In the genomic region with DNA sequence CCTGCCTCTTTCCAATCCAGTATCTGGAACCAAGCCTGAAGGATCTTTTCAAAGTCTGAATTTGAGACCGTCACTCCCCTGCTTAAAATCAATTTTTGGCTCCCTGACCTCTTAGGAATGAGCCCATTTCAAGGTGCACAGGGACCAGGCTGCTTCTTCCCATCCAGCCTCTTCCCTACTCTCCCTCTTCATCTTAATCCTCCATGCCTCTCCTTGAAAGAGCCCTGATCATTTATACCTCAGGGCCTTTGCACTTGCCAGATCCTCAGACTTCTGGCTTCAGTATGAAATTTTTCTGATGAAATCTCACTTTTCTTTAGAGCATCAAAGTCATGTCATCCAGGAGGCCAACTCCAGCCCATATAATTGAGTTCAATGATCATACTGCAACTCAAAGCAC, we compare ENCODE assay signal across 28 cellular contexts.
"Had no signal": no experiment of that assay in that cellular context is flagged by ENCODE, and none has a peak within 500 bp of the region (broad histone marks: within the 10 kb centered on the region; RNA-seq: fewer than 3 reads in every experiment).

No MANE protein-coding gene starts in this region.

- H3K36me3 ChIP-seq: stomach, suprapubic skin, thoracic aorta, thyroid gland, tibial artery, tibial nerve, transverse colon, upper lobe of left lung, upper lobe of right lung, uterus, vagina had no signal

- DNase-seq: stimulated activated CD4-positive, alpha-beta T cell treated with anti-CD3 and anti-CD28 coated beads, Interleukin-2, amount 100 ng/mL, for 48 hours; stimulated activated CD4-positive, alpha-beta T cell treated with anti-CD3 and anti-CD28 coated beads, Interleukin-4, amount 100 ng/mL, for 1 hour; stimulated activated CD4-positive, alpha-beta T cell treated with anti-CD3 and anti-CD28 coated beads, Interleukin-4, amount 100 ng/mL, for 24 hours; stimulated activated CD4-positive, alpha-beta T cell treated with anti-CD3 and anti-CD28 coated beads, Interleukin-4, amount 100 ng/mL, for 4 hours; stimulated activated CD8-positive, alpha-beta memory T cell treated with anti-CD3 and anti-CD28 coated beads, Interleukin-4, amount 100 ng/mL, for 48 hours; stimulated activated naive B cell treated with anti-CD40 and anti-IgM and Interleukin-4, amounts not matched to agents 10 μg/mL and 1 μg/mL and 100 μg/mL, for 72 hours; stimulated activated naive CD4-positive, alpha-beta T cell; stimulated activated naive CD4-positive, alpha-beta T cell treated with Interleukin-2 at 50 U/mL for 16 hours; stimulated activated naive CD8-positive, alpha-beta T cell treated with anti-CD3 and anti-CD28 coated beads, Interleukin-15, amount 100 ng/mL, for 72 hours; stimulated activated naive CD8-positive, alpha-beta T cell treated with anti-CD3 and anti-CD28 coated beads, Interleukin-15, Interleukin-2, amounts not matched to agents 100 U/mL and 50 U/mL, for 24 hours; stomach; substantia nigra; testis; thyroid gland; tibial artery; transverse colon; trophoblast cell; upper lobe of left lung; upper lobe of right lung; uterus had no signal

- H3K4me3 ChIP-seq: stomach, suprapubic skin, testis, thoracic aorta, thyroid gland, tibial artery, tibial nerve, transverse colon, upper lobe of left lung, upper lobe of right lung, uterus, vagina had no signal

- H3K27me3 ChIP-seq: stomach, suprapubic skin, testis, thyroid gland, tibial artery, tibial nerve, transverse colon, upper lobe of left lung, upper lobe of right lung, uterus, vagina had no signal

- H3K4me1 ChIP-seq: thyroid gland, tibial nerve, upper lobe of left lung, upper lobe of right lung, uterus, vagina had no signal

- H3K4me1 Mint-ChIP-seq: stimulated activated effector memory CD8-positive, alpha-beta T cell treated with anti-CD3 and anti-CD28 coated beads, Interleukin-12 subunit alpha, Interleukin-12 subunit beta, amount 100 ng/mL, for 72 hours; stimulated activated memory B cell treated with anti-CD40 and anti-IgM and Interleukin-4, amounts not matched to agents 10 μg/mL and 1 μg/mL and 100 μg/mL, for 72 hours; stimulated activated naive B cell treated with anti-CD40 and anti-IgM and Interleukin-4, amounts not matched to agents 10 μg/mL and 1 μg/mL and 100 μg/mL, for 72 hours; stimulated activated naive CD8-positive, alpha-beta T cell treated with anti-CD3 and anti-CD28 coated beads, Interleukin-15, amount 100 ng/mL, for 72 hours had no signal

- H3K9me3 ChIP-seq: stomach, suprapubic skin, testis, thoracic aorta, thyroid gland, tibial artery, tibial nerve, transverse colon, upper lobe of left lung, upper lobe of right lung, uterus, vagina had no signal

- H3K27ac ChIP-seq: stomach, suprapubic skin, testis, thoracic aorta, thyroid gland, tibial artery, tibial nerve, transverse colon, upper lobe of left lung, upper lobe of right lung, uterus, vagina had no signal

- H3K4me3 Mint-ChIP-seq: stimulated activated effector memory CD8-positive, alpha-beta T cell treated with anti-CD3 and anti-CD28 coated beads, Interleukin-12 subunit alpha, Interleukin-12 subunit beta, amount 100 ng/mL, for 72 hours; stimulated activated memory B cell treated with anti-CD40 and anti-IgM and Interleukin-4, amounts not matched to agents 10 μg/mL and 1 μg/mL and 100 μg/mL, for 72 hours; stimulated activated naive B cell treated with anti-CD40 and anti-IgM and Interleukin-4, amounts not matched to agents 10 μg/mL and 1 μg/mL and 100 μg/mL, for 72 hours; stimulated activated naive CD8-positive, alpha-beta T cell treated with anti-CD3 and anti-CD28 coated beads, Interleukin-15, amount 100 ng/mL, for 72 hours; stimulated activated naive CD8-positive, alpha-beta T cell treated with anti-CD3 and anti-CD28 coated beads, Interleukin-15, Interleukin-2, amounts not matched to agents 100 ng/mL and 50 ng/mL, for 24 hours; type B pancreatic cell had no signal

- H3K27me3 Mint-ChIP-seq: stimulated activated memory B cell treated with anti-CD40 and anti-IgM and Interleukin-4, amounts not matched to agents 10 μg/mL and 1 μg/mL and 100 μg/mL, for 72 hours; stimulated activated naive B cell treated with anti-CD40 and anti-IgM and Interleukin-4, amounts not matched to agents 10 μg/mL and 1 μg/mL and 100 μg/mL, for 72 hours; type B pancreatic cell had no signal

- ATAC-seq: stimulated activated effector memory CD8-positive, alpha-beta T cell treated with anti-CD3 and anti-CD28 coated beads, Interleukin-12 subunit alpha, Interleukin-12 subunit beta, amount 100 ng/mL, for 72 hours; stimulated activated memory B cell treated with anti-CD40 and anti-IgM and Interleukin-4, amounts not matched to agents 10 μg/mL and 1 μg/mL and 100 μg/mL, for 72 hours; stimulated activated naive B cell treated with anti-CD40 and anti-IgM and Interleukin-4, amounts not matched to agents 10 μg/mL and 1 μg/mL and 100 μg/mL, for 72 hours; stimulated activated naive CD8-positive, alpha-beta T cell treated with anti-CD3 and anti-CD28 coated beads, Interleukin-15, amount 100 ng/mL, for 72 hours; stimulated activated naive CD8-positive, alpha-beta T cell treated with anti-CD3 and anti-CD28 coated beads, Interleukin-15, Interleukin-2, amounts not matched to agents 100 U/mL and 50 U/mL, for 24 hours; upper lobe of right lung had no signal

- H3K9me3 Mint-ChIP-seq: stimulated activated naive CD8-positive, alpha-beta T cell treated with anti-CD3 and anti-CD28 coated beads, Interleukin-15, Interleukin-2, amounts not matched to agents 100 ng/mL and 50 ng/mL, for 24 hours; type B pancreatic cell had no signal

- H3K36me3 Mint-ChIP-seq: stimulated activated effector memory CD8-positive, alpha-beta T cell treated with anti-CD3 and anti-CD28 coated beads, Interleukin-12 subunit alpha, Interleukin-12 subunit beta, amount 100 ng/mL, for 72 hours; stimulated activated memory B cell treated with anti-CD40 and anti-IgM and Interleukin-4, amounts not matched to agents 10 μg/mL and 1 μg/mL and 100 μg/mL, for 72 hours; stimulated activated naive B cell treated with anti-CD40 and anti-IgM and Interleukin-4, amounts not matched to agents 10 μg/mL and 1 μg/mL and 100 μg/mL, for 72 hours; type B pancreatic cell had no signal

- H3K27ac Mint-ChIP-seq: stimulated activated effector memory CD8-positive, alpha-beta T cell treated with anti-CD3 and anti-CD28 coated beads, Interleukin-12 subunit alpha, Interleukin-12 subunit beta, amount 100 ng/mL, for 72 hours; stimulated activated memory B cell treated with anti-CD40 and anti-IgM and Interleukin-4, amounts not matched to agents 10 μg/mL and 1 μg/mL and 100 μg/mL, for 72 hours; stimulated activated naive B cell treated with anti-CD40 and anti-IgM and Interleukin-4, amounts not matched to agents 10 μg/mL and 1 μg/mL and 100 μg/mL, for 72 hours; stimulated activated naive CD8-positive, alpha-beta T cell treated with anti-CD3 and anti-CD28 coated beads, Interleukin-15, amount 100 ng/mL, for 72 hours; stimulated activated naive CD8-positive, alpha-beta T cell treated with anti-CD3 and anti-CD28 coated beads, Interleukin-15, Interleukin-2, amounts not matched to agents 100 ng/mL and 50 ng/mL, for 24 hours; type B pancreatic cell had no signal
